ENCODE assay signal across 8 cellular contexts in the genomic region with DNA sequence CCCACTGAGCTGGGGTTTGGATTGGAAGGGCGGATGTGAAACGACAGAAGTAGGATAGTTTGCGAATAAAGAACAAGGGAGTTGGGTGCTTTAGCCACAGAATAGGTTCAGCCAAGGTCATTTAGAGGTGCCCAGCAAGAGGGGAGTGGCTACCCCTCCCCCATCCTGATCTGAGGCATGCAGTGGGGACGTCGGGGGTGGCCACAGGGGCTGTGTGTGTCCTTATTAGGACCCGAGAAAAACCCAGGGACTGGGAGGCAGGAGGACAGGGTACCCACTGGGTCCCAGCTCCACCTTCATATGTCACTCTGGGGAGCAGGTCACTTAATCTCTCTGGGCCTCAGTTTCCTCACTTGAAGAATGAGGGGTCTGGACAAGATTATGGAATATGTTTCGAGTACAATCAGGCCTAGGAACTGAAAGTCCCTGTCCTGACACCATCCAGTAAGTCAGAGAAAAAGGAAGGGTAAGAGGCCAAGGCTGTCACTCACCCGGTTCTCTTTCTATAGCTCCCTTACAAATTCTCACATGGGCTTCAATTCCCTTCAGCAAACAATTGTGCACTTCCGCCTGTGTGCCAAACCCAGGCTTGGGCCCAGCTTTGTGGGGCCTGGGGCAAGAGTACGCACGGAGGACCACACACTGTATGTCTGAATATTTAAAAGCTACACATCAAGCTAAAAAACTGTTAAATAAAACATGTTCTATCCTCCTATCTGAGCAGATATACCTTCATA. TPM values are rescaled to one million over a fixed set of nuclear protein-coding genes. Genes with fewer than 3 reads are reported as not detected.
A peak's percentile ranks its signal among the peaks of the same experiment; 100 is the strongest.
DNase-seq lines count a peak whose midpoint lies in the region; ATAC-seq and TF ChIP-seq lines count a peak whose summit lies in the region.

No MANE protein-coding gene starts in this region.

- H3K4me1 ChIP-seq in HUES48 (ENCODE audit: control insufficient read depth, insufficient read depth, low read length) (peaks cover 25% of the 10 kb centered on the region), neural progenitor cell (peaks cover 16% of the 10 kb centered on the region)

- no peaks in the 10 kb centered on the region for H3K9me3 ChIP-seq in HUES48 (ENCODE audit: control insufficient read depth, insufficient read depth, low read length)
- no peaks in the 10 kb centered on the region for H3K9me3 ChIP-seq in neural progenitor cell (ENCODE audit: low read depth)

- H3K9ac ChIP-seq in HUES48 (ENCODE audit: low read depth, low read length) = peak overlapping the region; percentile 67; the same call in 1 of the 2 replicates
- H3K9ac ChIP-seq in neural progenitor cell = no peak overlapping the region

- H3K4me2 ChIP-seq in neural progenitor cell = peak overlapping the region; percentile 70

- peak overlapping the region; percentile 45 for H2AFZ ChIP-seq in neural progenitor cell (replicated peaks)

- H3K4me3 Mint-ChIP-seq in dendritic cell treated with granulocyte-macrophage colony-stimulating factor and Interleukin-4, amounts not matched to agents 40 ng/mL and 50 ng/mL, for 4 days = peak overlapping the region; percentile 77
- peak overlapping the region; percentile 50 for H3K4me3 Mint-ChIP-seq in neural progenitor cell

- peaks cover 5% of the 10 kb centered on the region for H3K27me3 Mint-ChIP-seq in dendritic cell treated with granulocyte-macrophage colony-stimulating factor and Interleukin-4, amounts not matched to agents 40 ng/mL and 50 ng/mL, for 4 days
- peaks cover 3% of the 10 kb centered on the region for H3K27me3 Mint-ChIP-seq in neural progenitor cell (ENCODE audit: insufficient read depth, low read depth)

- H3K79me2 ChIP-seq in neural progenitor cell (ENCODE audit: low read depth) = no peaks in the 10 kb centered on the region

- H3K36me3 Mint-ChIP-seq in dendritic cell treated with granulocyte-macrophage colony-stimulating factor and Interleukin-4, amounts not matched to agents 40 ng/mL and 50 ng/mL, for 4 days (ENCODE audit: low read depth) = no peaks in the 10 kb centered on the region
- no peaks in the 10 kb centered on the region for H3K36me3 Mint-ChIP-seq in neural progenitor cell

- in situ Hi-C loops in GM13977 (cut with MboI; ENCODE audit: low pct_unique_long_range_greater_than_20kb, low sequenced_read_pairs, unreplicated experiment) = no loop called here

- no peaks in the 10 kb centered on the region for H4K20me1 ChIP-seq in neural progenitor cell (ENCODE audit: low read depth)

- intact Hi-C loops in dendritic cell treated with granulocyte-macrophage colony-stimulating factor and Interleukin-4, amounts not matched to agents 40 ng/mL and 50 ng/mL, for 4 days (cut with micrococcal nuclease) = loop anchor here (2.0 to 5.0 kb wide), 3 partner anchors 58 to 111 kb away; partner anchors contain the start of gene DDX3X

- peaks cover 12% of the 10 kb centered on the region for H3F3A ChIP-seq in neural progenitor cell (ENCODE audit: low read depth)

- no peaks in the 10 kb centered on the region for H3K27me3 ChIP-seq in HUES48 (ENCODE audit: control insufficient read depth, insufficient read depth, low read length)
- no peaks in the 10 kb centered on the region for H3K27me3 ChIP-seq in neural progenitor cell

- DNase-seq in GM12865 (ENCODE audit: low read depth) (peak; percentile 41), neural progenitor cell (ENCODE audit: low spot score) (no peak), GM13977 (ENCODE audit: low spot score) (no peak), HK-2 (ENCODE audit: unreplicated experiment) (no peak), NCI-H345 treated with DMSO at 0.1 percent for 48 hours (lab: John Stamatoyannopoulos, UW; ENCODE audit: unreplicated experiment) (no peak)

- H3K36me3 ChIP-seq in HUES48 (ENCODE audit: control insufficient read depth, insufficient read depth, low read length) (no peaks in the 10 kb centered on the region), neural progenitor cell (no peaks in the 10 kb centered on the region)

- H3K27ac ChIP-seq in HUES48 (ENCODE audit: low read depth, low read length) = peak overlapping the region; percentile 42
- no peak overlapping the region for H3K27ac ChIP-seq in neural progenitor cell

- no peaks in the 10 kb centered on the region for H3K9me3 Mint-ChIP-seq in dendritic cell treated with granulocyte-macrophage colony-stimulating factor and Interleukin-4, amounts not matched to agents 40 ng/mL and 50 ng/mL, for 4 days
- peaks cover 26% of the 10 kb centered on the region for H3K9me3 Mint-ChIP-seq in neural progenitor cell

- no peak for ATAC-seq in HG03139 (IDR thresholded peaks at IDR 0.05; ENCODE audit: unreplicated experiment)

- peak overlapping the region; percentile 41 for H3K4me3 ChIP-seq in GM12865 (ENCODE audit: low read depth, low read length)
- peak overlapping the region; percentile 65 for H3K4me3 ChIP-seq in HUES48 (ENCODE audit: low read depth, low read length)
- H3K4me3 ChIP-seq in neural progenitor cell = peak overlapping the region; percentile 47

- H3K4me1 Mint-ChIP-seq in dendritic cell treated with granulocyte-macrophage colony-stimulating factor and Interleukin-4, amounts not matched to agents 40 ng/mL and 50 ng/mL, for 4 days (ENCODE audit: low read depth) = peaks cover 15% of the 10 kb centered on the region
- peaks cover 26% of the 10 kb centered on the region for H3K4me1 Mint-ChIP-seq in neural progenitor cell

- TF ChIP-seq CTCF in GM12865 (IDR thresholded peaks at IDR 0.05; ENCODE audit: insufficient read depth, low read depth, low read length, missing control alignments) (no peak), neural progenitor cell (IDR thresholded peaks at IDR 0.05) (no peak), GM13977 (IDR thresholded peaks at IDR 0.05; ENCODE audit: extremely low read depth, insufficient read depth, missing control alignments) (no peak)

- H3K27ac Mint-ChIP-seq in dendritic cell treated with granulocyte-macrophage colony-stimulating factor and Interleukin-4, amounts not matched to agents 40 ng/mL and 50 ng/mL, for 4 days = peak overlapping the region; percentile 99
- H3K27ac Mint-ChIP-seq in neural progenitor cell = no peak overlapping the region

RNA-seq across cellular contexts. Expression of gene NYX, which starts 4.2 kb away (rescaled TPM):
- not detected in 2 replicates for total RNA-seq in neural progenitor cell (ENCODE audit: low replicate concordance)
